In the genomic region with DNA sequence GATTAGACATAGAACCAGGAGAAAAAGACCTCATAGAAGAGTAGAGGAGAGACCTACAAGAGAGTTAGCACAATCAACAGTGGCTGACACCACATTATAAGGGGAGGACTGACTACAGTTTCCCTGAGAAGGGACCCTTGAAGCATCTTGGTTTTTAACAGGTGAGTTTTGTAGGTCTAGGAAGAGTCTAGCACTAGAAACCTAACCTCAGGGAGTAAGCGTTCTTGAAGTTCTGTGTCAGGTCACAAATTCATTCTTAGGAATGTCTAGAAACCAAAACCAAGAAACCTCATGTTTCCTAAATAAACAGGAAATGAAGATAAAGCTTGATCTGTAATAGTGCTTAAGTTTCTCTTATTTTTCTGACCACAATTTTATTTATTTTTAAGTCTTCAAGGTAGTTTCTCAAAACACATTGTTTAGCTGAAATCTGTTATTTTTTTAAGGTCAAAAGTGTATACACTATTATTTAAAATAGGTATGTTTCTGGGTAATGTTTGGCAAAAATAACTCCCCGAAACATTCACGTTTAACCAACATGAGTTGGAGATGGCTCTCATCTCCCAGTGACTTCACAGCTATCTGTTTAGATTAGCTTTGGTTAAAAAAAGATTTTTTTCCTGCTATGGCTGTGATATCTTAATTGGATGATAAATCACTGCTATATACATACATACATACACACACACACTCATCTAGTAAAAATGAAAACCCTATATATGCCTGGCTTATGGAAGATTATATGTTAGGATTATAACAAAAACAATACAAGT, we compare ENCODE assay signal across 13 cellular contexts. TPM values are rescaled to one million over a fixed set of nuclear protein-coding genes. Genes with fewer than 3 reads are reported as not detected.
DNase-seq lines count a peak whose midpoint lies in the region; TF ChIP-seq lines count a peak whose summit lies in the region.
"Had no signal": no experiment of that assay in that cellular context is flagged by ENCODE, and none has a peak within 500 bp of the region (broad histone marks: within the 10 kb centered on the region; RNA-seq: fewer than 3 reads in every experiment).

No MANE protein-coding gene starts in this region.

- H3K4me3 ChIP-seq in BJ (ENCODE audit: low read depth, low read length) (no peak overlapping the region), HEK293 (ENCODE audit: low read depth, low read length) (no peak overlapping the region), MG63 (no peak overlapping the region), Karpas-422 (ENCODE audit: low read length) (no peak overlapping the region)
- H3K4me3 ChIP-seq: dorsolateral prefrontal cortex had no signal

- H3K4me2 ChIP-seq in Karpas-422 (ENCODE audit: low read depth, low read length, poor library complexity, severe bottlenecking), result no peak overlapping the region

- H2AFZ ChIP-seq in Karpas-422 (ENCODE audit: low read length), result no peak overlapping the region

- no peaks in the 10 kb centered on the region for H3K9me2 ChIP-seq in Karpas-422 (replicated peaks; ENCODE audit: insufficient read depth, low read length)

- H3K4me1 ChIP-seq in HEK293 (ENCODE audit: control insufficient read depth, insufficient read depth, low read length) (peaks cover 17% of the 10 kb centered on the region), Karpas-422 (ENCODE audit: low read length) (peaks cover 57% of the 10 kb centered on the region)

- no peaks in the 10 kb centered on the region for H3K36me3 ChIP-seq in BJ (ENCODE audit: control insufficient read depth, insufficient read depth, low read length)
- no peaks in the 10 kb centered on the region for H3K36me3 ChIP-seq in HEK293 (ENCODE audit: control insufficient read depth in 2 of 2, insufficient read depth in 1 of 2, low read length in 2 of 2)
- peaks cover 5% of the 10 kb centered on the region for H3K36me3 ChIP-seq in MG63
- no peaks in the 10 kb centered on the region for H3K36me3 ChIP-seq in Karpas-422 (ENCODE audit: insufficient read depth, low read length)

- CTCF ChIA-PET in BJ (lab: Yijun Ruan, JAX), result interaction anchor here (1.4 to 1.6 kb wide), 3 partner anchors 15 to 651 kb away, joined by 3 read pairs; no protein-coding TSS in a partner anchor
- CTCF ChIA-PET in HEK293 (lab: Yijun Ruan, JAX), result interaction anchor here (1.5 kb wide), 1 partner anchor 14 kb away, joined by 4 read pairs; no protein-coding TSS in a partner anchor

- H4K20me1 ChIP-seq in Karpas-422 (ENCODE audit: insufficient read depth, low read depth, low read length), result peaks cover 8% of the 10 kb centered on the region

- H3K27me3 ChIP-seq in BJ (ENCODE audit: control insufficient read depth, insufficient read depth, low read length) (no peaks in the 10 kb centered on the region), MG63 (no peaks in the 10 kb centered on the region), Karpas-422 (ENCODE audit: low read length) (no peaks in the 10 kb centered on the region)
- H3K27me3 ChIP-seq: dorsolateral prefrontal cortex had no signal

- TF ChIP-seq CTCF in BJ (IDR thresholded peaks at IDR 0.05; ENCODE audit: insufficient read depth, low read depth, low read length) (no peak), HEK293 (tag by site-specific recombination; IDR thresholded peaks at IDR 0.05) (no peak)

- POLR2A ChIA-PET in BJ (lab: Charles Lee) (no interaction called here), HEK293 (lab: Yijun Ruan, JAX) (no interaction called here)

- DNase-seq in BJ (ENCODE audit: low read depth) (peak; percentile 9), astrocyte of the hippocampus (ENCODE audit: low read depth, low spot score) (peak; percentile 31), kidney tubule cell (ENCODE audit: low spot score) (peak; percentile 47), MG63 (no peak), NCI-H128 (lab: John Stamatoyannopoulos, UW; ENCODE audit: unreplicated experiment) (no peak), Karpas-422 (no peak), dedifferentiated amniotic fluid mesenchymal stem cell (ENCODE audit: extremely low spot score) (no peak)
- DNase-seq: activated CD8-positive, alpha-beta memory T cell treated with anti-CD3 and anti-CD28 coated beads, Interleukin-2, amount 50 U/mL, for 48 hours; DMS153; dorsolateral prefrontal cortex; KBM-7; stimulated activated CD4-positive, alpha-beta T cell treated with anti-CD3 and anti-CD28 coated beads, Interleukin-4, amount 100 ng/mL, for 4 hours had no signal

- H3K27ac ChIP-seq in HEK293 (ENCODE audit: extremely low read depth, low read depth, low read length) (no peak overlapping the region), Karpas-422 (ENCODE audit: low read length) (no peak overlapping the region; the same call in 1 of the 2 replicates)
- H3K27ac ChIP-seq: dorsolateral prefrontal cortex had no signal

- H3K9ac ChIP-seq in Karpas-422 (ENCODE audit: low read length), result no peak overlapping the region

- H3K79me2 ChIP-seq in Karpas-422 (ENCODE audit: low read length), result peaks cover 100% of the 10 kb centered on the region

- no peaks in the 10 kb centered on the region for H3K9me3 ChIP-seq in HEK293 (ENCODE audit: control insufficient read depth, insufficient read depth, low read depth, low read length)
- no peaks in the 10 kb centered on the region for H3K9me3 ChIP-seq in MG63
- no peaks in the 10 kb centered on the region for H3K9me3 ChIP-seq in Karpas-422 (ENCODE audit: low read length)

TF ChIP-seq in HEK293, 187 proteins besides CTCF, POLR2A, EP300 and RAD21:
- TF ChIP-seq, protein P1, sequence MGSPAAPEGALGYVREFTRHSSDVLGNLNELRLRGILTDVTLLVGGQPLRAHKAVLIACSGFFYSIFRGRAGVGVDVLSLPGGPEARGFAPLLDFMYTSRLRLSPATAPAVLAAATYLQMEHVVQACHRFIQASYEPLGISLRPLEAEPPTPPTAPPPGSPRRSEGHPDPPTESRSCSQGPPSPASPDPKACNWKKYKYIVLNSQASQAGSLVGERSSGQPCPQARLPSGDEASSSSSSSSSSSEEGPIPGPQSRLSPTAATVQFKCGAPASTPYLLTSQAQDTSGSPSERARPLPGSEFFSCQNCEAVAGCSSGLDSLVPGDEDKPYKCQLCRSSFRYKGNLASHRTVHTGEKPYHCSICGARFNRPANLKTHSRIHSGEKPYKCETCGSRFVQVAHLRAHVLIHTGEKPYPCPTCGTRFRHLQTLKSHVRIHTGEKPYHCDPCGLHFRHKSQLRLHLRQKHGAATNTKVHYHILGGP (tag by site-specific recombination; IDR thresholded peaks at IDR 0.05), result peak; percentile 39; the same call in 1 of the 2 replicates
- TF ChIP-seq ZNF248 (tag by site-specific recombination; IDR thresholded peaks at IDR 0.05), result no peak
- TF ChIP-seq, protein P2, sequence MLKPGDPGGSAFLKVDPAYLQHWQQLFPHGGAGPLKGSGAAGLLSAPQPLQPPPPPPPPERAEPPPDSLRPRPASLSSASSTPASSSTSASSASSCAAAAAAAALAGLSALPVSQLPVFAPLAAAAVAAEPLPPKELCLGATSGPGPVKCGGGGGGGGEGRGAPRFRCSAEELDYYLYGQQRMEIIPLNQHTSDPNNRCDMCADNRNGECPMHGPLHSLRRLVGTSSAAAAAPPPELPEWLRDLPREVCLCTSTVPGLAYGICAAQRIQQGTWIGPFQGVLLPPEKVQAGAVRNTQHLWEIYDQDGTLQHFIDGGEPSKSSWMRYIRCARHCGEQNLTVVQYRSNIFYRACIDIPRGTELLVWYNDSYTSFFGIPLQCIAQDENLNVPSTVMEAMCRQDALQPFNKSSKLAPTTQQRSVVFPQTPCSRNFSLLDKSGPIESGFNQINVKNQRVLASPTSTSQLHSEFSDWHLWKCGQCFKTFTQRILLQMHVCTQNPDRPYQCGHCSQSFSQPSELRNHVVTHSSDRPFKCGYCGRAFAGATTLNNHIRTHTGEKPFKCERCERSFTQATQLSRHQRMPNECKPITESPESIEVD (tag by site-specific recombination; IDR thresholded peaks at IDR 0.05), result 0 out of 2 replicates have a peak, but pooled peaks have one; percentile 12

RNA-seq across cellular contexts. Expression of a gene that starts 37.1 kb away (rescaled TPM):
- polyA plus RNA-seq in BJ (2011; rRNA removed), result 4.3 and 6.9 TPM in 2 replicates
- polyA minus RNA-seq in BJ (2011; rRNA and poly(A)+ RNA removed), result 10.7 and 11.4 TPM in 2 replicates
- 8.8 and 9.3 TPM in 2 replicates for total RNA-seq in MG63 (2014; rRNA removed; shearing (Covaris generic); ENCODE audit: low replicate concordance)
- total RNA-seq in Karpas-422 (2014; rRNA removed; shearing (Covaris generic); ENCODE audit: low replicate concordance), result 38.0 and 68.0 TPM in 2 replicates

RNA-seq across cellular contexts. Expression of a gene that starts 57.0 kb away (rescaled TPM):
- polyA plus RNA-seq in BJ (2011; rRNA removed), result 2.8 and 9.7 TPM in 2 replicates
- 0.57 and 0.93 TPM in 2 replicates for polyA minus RNA-seq in BJ (2011; rRNA and poly(A)+ RNA removed)
- total RNA-seq in MG63 (2014; rRNA removed; shearing (Covaris generic); ENCODE audit: low replicate concordance), result 16.0 and 22.5 TPM in 2 replicates
- 19.2 and 28.4 TPM in 2 replicates for total RNA-seq in Karpas-422 (2014; rRNA removed; shearing (Covaris generic); ENCODE audit: low replicate concordance)

Comparison
In these comparisons a context has a peak if more than half of its experiments do, and no peak if none do; other contexts are left out.
1. DNase-seq: peak in BJ (single experiment), astrocyte of the hippocampus (single experiment) and kidney tubule cell (single experiment); none in MG63 (single experiment), NCI-H128 (single experiment), Karpas-422 (single experiment) and dedifferentiated amniotic fluid mesenchymal stem cell (single experiment).